In the genomic region with DNA sequence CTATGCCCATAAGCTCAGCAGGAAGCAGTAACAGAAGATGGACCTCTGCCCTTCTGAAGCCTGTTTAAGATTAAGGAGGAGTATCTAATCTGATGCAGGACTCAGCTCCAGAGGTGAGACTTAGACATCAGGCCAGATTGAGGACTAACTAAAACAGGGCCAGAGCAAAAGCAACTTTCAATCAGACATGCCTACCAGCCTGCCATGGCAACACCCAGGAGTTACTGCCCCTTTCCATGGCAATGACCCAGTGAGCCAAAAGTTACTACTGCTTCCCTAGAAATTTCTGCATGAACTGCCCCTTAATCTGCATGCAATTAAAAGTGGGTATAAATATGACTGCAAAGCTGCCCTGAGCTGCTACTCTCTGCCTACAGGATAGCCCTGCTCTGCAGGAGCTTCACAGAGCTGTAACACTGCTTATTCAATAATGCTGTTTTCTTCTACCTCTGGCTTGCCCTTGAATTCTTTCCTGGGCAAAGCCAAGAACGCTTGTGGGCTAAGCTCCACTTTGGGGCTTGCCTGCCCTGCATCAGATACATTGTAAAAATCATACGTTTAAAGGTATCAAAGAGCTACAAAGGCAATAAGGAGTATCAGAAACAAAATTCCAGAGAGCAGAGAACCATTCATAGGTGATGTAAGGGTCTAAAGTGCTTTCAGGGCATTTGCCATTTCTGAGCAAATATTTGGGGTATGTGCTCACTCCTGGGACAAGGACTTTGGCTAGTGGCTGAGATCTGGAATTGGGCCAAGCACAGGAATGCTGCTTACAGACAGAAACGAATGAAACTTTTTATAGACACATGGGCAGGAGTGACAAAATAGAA, we compare ENCODE assay signal across 1 cellular context.
TF ChIP-seq lines count a peak whose summit lies in the region.

No MANE protein-coding gene starts in this region.

TF ChIP-seq in HepG2, 621 proteins besides CTCF, POLR2A, EP300 and RAD21 (continued from another document and continues in another):
- TF ChIP-seq ZNF530 (CRISPR knock-in tag; IDR thresholded peaks at IDR 0.05; ENCODE audit: low read depth) (no peak), NFATC3 (CRISPR knock-in tag; IDR thresholded peaks at IDR 0.05) (no peak), ARNTL (CRISPR knock-in tag; IDR thresholded peaks at IDR 0.05) (0 out of 2 replicates have a peak, but pooled peaks have one; percentile 24), TBX3 (IDR thresholded peaks at IDR 0.05; ENCODE audit: borderline replicate concordance) (no peak), ZNF879 (CRISPR knock-in tag; IDR thresholded peaks at IDR 0.05) (no peak), NAIF1 (CRISPR knock-in tag; IDR thresholded peaks at IDR 0.05; ENCODE audit: borderline replicate concordance) (no peak), RFX1 (IDR thresholded peaks at IDR 0.05) (no peak), ZFYVE20 (CRISPR knock-in tag; IDR thresholded peaks at IDR 0.05; ENCODE audit: borderline replicate concordance, low read depth) (no peak), POLR2G (IDR thresholded peaks at IDR 0.05; ENCODE audit: low read depth, low read length) (peak; percentile 25; the same call in 1 of the 2 replicates), TFE3 (CRISPR knock-in tag; IDR thresholded peaks at IDR 0.05) (no peak), CHD2 (IDR thresholded peaks at IDR 0.05; ENCODE audit: low read depth, low read length) (no peak), TP53 (CRISPR knock-in tag; conservative IDR thresholded peaks at IDR 0.05) (no peak), ZNF747 (CRISPR knock-in tag; IDR thresholded peaks at IDR 0.05; ENCODE audit: borderline replicate concordance) (no peak), ZNF850 (CRISPR knock-in tag; conservative IDR thresholded peaks at IDR 0.05) (no peak), ZNF558 (CRISPR knock-in tag; IDR thresholded peaks at IDR 0.05; ENCODE audit: borderline replicate concordance) (no peak), ELF4 (CRISPR knock-in tag; IDR thresholded peaks at IDR 0.05; ENCODE audit: borderline replicate concordance) (no peak), SRF (IDR thresholded peaks at IDR 0.05; ENCODE audit: low read depth, low read length) (no peak), ADNP (CRISPR knock-in tag; IDR thresholded peaks at IDR 0.05) (no peak), DDIT3 (CRISPR knock-in tag; IDR thresholded peaks at IDR 0.05) (no peak), ZNF337 (CRISPR knock-in tag; IDR thresholded peaks at IDR 0.05; ENCODE audit: borderline replicate concordance, low read depth) (no peak), PITX1 (CRISPR knock-in tag; IDR thresholded peaks at IDR 0.05) (peak; percentile 63; the same call in 1 of the 2 replicates), MBNL3 (CRISPR knock-in tag; conservative IDR thresholded peaks at IDR 0.05) (no peak), KDM5B (CRISPR knock-in tag; IDR thresholded peaks at IDR 0.05; ENCODE audit: borderline replicate concordance) (no peak), TGIF2 (CRISPR knock-in tag; IDR thresholded peaks at IDR 0.05) (no peak), ZKSCAN1 (IDR thresholded peaks at IDR 0.05; ENCODE audit: low read length) (no peak), TFDP2 (CRISPR knock-in tag; IDR thresholded peaks at IDR 0.05) (no peak), RNF2 (conservative IDR thresholded peaks at IDR 0.05; ENCODE audit: low read depth) (no peak), TFAP4 (IDR thresholded peaks at IDR 0.05; ENCODE audit: borderline replicate concordance, low read depth) (no peak; the same call in 1 of the 2 replicates), EZH2 (conservative IDR thresholded peaks at IDR 0.05; ENCODE audit: low read depth, low read length) (no peak), RFXANK (CRISPR knock-in tag; IDR thresholded peaks at IDR 0.05) (no peak), FOXK2 (IDR thresholded peaks at IDR 0.05) (no peak), ZNF569 (CRISPR knock-in tag; IDR thresholded peaks at IDR 0.05; ENCODE audit: borderline replicate concordance) (no peak), ATM (IDR thresholded peaks at IDR 0.05; ENCODE audit: borderline replicate concordance) (no peak), HOXA5 (CRISPR knock-in tag; IDR thresholded peaks at IDR 0.05) (no peak), LCORL (IDR thresholded peaks at IDR 0.05) (0 out of 2 replicates have a peak, but pooled peaks have one; percentile 23), LCORL (CRISPR knock-in tag; IDR thresholded peaks at IDR 0.05) (peak; percentile 93), ZNF431 (CRISPR knock-in tag; IDR thresholded peaks at IDR 0.05; ENCODE audit: borderline replicate concordance, low read depth) (no peak), ZFP90 (CRISPR knock-in tag; IDR thresholded peaks at IDR 0.05; ENCODE audit: borderline replicate concordance) (no peak), ZNF318 (CRISPR knock-in tag; IDR thresholded peaks at IDR 0.05) (no peak), ZNF605 (CRISPR knock-in tag; IDR thresholded peaks at IDR 0.05) (no peak), NRL (CRISPR knock-in tag; IDR thresholded peaks at IDR 0.05; ENCODE audit: borderline replicate concordance) (no peak), ZNF629 (CRISPR knock-in tag; conservative IDR thresholded peaks at IDR 0.05) (no peak), ZNF180 (CRISPR knock-in tag; IDR thresholded peaks at IDR 0.05; ENCODE audit: borderline replicate concordance, low read depth) (no peak), THYN1 (CRISPR knock-in tag; IDR thresholded peaks at IDR 0.05; ENCODE audit: borderline replicate concordance, low read depth) (no peak)
- TF ChIP-seq, protein P1, sequence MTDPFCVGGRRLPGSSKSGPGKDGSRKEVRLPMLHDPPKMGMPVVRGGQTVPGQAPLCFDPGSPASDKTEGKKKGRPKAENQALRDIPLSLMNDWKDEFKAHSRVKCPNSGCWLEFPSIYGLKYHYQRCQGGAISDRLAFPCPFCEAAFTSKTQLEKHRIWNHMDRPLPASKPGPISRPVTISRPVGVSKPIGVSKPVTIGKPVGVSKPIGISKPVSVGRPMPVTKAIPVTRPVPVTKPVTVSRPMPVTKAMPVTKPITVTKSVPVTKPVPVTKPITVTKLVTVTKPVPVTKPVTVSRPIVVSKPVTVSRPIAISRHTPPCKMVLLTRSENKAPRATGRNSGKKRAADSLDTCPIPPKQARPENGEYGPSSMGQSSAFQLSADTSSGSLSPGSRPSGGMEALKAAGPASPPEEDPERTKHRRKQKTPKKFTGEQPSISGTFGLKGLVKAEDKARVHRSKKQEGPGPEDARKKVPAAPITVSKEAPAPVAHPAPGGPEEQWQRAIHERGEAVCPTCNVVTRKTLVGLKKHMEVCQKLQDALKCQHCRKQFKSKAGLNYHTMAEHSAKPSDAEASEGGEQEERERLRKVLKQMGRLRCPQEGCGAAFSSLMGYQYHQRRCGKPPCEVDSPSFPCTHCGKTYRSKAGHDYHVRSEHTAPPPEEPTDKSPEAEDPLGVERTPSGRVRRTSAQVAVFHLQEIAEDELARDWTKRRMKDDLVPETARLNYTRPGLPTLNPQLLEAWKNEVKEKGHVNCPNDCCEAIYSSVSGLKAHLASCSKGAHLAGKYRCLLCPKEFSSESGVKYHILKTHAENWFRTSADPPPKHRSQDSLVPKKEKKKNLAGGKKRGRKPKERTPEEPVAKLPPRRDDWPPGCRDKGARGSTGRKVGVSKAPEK (CRISPR knock-in tag; IDR thresholded peaks at IDR 0.05; ENCODE audit: borderline replicate concordance), result no peak
- TF ChIP-seq, protein P2, sequence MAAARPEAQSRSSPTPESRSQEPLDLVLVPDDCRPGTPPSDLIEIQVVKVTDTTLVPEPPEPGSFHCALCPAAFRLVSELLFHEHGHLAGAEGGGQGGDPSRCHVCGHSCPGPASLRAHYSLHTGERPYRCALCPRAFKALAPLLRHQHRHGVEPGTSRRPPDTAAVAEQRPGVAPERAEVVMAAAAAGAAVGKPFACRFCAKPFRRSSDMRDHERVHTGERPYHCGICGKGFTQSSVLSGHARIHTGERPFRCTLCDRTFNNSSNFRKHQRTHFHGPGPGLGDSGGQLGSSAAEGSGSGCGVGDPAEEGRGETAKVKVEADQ (CRISPR knock-in tag; IDR thresholded peaks at IDR 0.05; ENCODE audit: borderline replicate concordance), result peak; percentile 34; the same call in 1 of the 2 replicates
- TF ChIP-seq, protein P3, sequence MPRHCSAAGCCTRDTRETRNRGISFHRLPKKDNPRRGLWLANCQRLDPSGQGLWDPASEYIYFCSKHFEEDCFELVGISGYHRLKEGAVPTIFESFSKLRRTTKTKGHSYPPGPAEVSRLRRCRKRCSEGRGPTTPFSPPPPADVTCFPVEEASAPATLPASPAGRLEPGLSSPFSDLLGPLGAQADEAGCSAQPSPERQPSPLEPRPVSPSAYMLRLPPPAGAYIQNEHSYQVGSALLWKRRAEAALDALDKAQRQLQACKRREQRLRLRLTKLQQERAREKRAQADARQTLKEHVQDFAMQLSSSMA (CRISPR knock-in tag; IDR thresholded peaks at IDR 0.05), result no peak
